In the genomic region with DNA sequence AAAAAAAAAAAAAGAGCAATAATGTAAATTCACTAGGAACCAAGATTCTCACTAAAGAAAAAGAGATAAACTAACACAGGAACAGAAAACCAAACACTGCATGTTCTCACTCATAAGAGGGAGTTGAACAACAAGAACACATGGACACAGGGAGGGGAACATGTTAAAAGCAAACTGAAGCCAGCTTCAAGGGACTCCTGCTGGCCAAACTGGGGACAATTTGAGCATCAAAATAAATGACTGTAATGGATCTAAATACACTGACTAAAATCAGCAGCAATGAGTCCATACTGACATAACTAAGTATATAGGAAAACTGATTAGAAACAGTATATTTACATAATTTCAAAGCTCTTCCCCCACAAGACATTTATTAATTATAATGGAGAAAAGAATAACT, we compare ENCODE assay signal across 12 cellular contexts.
DNase-seq lines count a peak whose midpoint lies in the region; ATAC-seq and TF ChIP-seq lines count a peak whose summit lies in the region.
"Had no signal": no experiment of that assay in that cellular context is flagged by ENCODE, and none has a peak within 500 bp of the region (broad histone marks: within the 10 kb centered on the region; RNA-seq: fewer than 3 reads in every experiment).

No MANE protein-coding gene starts in this region.

- H3F3A ChIP-seq in PC-9 (ENCODE audit: insufficient read depth, low read depth) = peaks cover 7% of the 10 kb centered on the region; the same call in 1 of the 2 replicates

- H2AFZ ChIP-seq in PC-9 = no peak overlapping the region

- no peaks in the 10 kb centered on the region for H3K9me2 ChIP-seq in PC-9 (ENCODE audit: insufficient read depth)

- no peak overlapping the region for H3K27ac Mint-ChIP-seq in CD14-positive monocyte

- no peaks in the 10 kb centered on the region; the same call in 1 of the 2 replicates for H3K9me3 ChIP-seq in PC-9 (ENCODE audit: insufficient read depth, low read depth)
- H3K9me3 ChIP-seq: right atrium auricular region, vagina had no signal

- H3K4me2 ChIP-seq in PC-9 = no peak overlapping the region

- intact Hi-C loops in CD14-positive monocyte (cut with micrococcal nuclease) = no loop called here
- intact Hi-C loops in PC-9 (cut with micrococcal nuclease; ENCODE audit: unreplicated experiment) = no loop called here

- no peak overlapping the region for H3K4me3 Mint-ChIP-seq in CD14-positive monocyte

- H3K4me3 ChIP-seq in PC-9 = no peak overlapping the region
- no peak overlapping the region for H3K4me3 ChIP-seq in foreskin fibroblast (ENCODE audit: low read depth in 1 of 2, low read length in 2 of 2)
- H3K4me3 ChIP-seq: lung, right atrium auricular region, vagina had no signal

- H4K20me1 ChIP-seq in PC-9 (ENCODE audit: insufficient read depth) = peaks cover 18% of the 10 kb centered on the region

- H3K36me3 ChIP-seq in PC-9 (ENCODE audit: low read depth) = peaks cover 32% of the 10 kb centered on the region
- H3K36me3 ChIP-seq: vagina had no signal

- ATAC-seq in GM21786 (IDR thresholded peaks at IDR 0.05; ENCODE audit: unreplicated experiment) (peak; percentile 64), esophagus mucosa (no peak), GM21447 (IDR thresholded peaks at IDR 0.05; ENCODE audit: unreplicated experiment) (no peak)

- POLR2A ChIA-PET in PC-9 (lab: Charles Lee; ENCODE audit: unreplicated experiment) = interaction anchor here (0.6 kb wide), 1 partner anchor 14 kb away, joined by 3 read pairs; no protein-coding TSS in a partner anchor

- H3K79me2 ChIP-seq in PC-9 (ENCODE audit: low read depth) = 0 out of 2 replicates have a peak, but pooled peaks cover 15% of the 10 kb centered on the region

- BruUV-seq in PC-9 (replicated peaks; lab: Mats Ljungman, UMichigan) = no TSS peak

- H3K27ac ChIP-seq in PC-9 = no peak overlapping the region
- H3K27ac ChIP-seq: right atrium auricular region, vagina had no signal

- CTCF ChIA-PET in PC-9 (lab: Charles Lee) = interaction anchor here (0.7 to 1.8 kb wide), 3 partner anchors 21 to 265 kb away, joined by 4 to 8 read pairs (median 5); no protein-coding TSS in a partner anchor

- peak; percentile 31 for TF ChIP-seq CTCF in CD14-positive monocyte (IDR thresholded peaks at IDR 0.05)
- peak; percentile 66 for TF ChIP-seq CTCF in PC-9 (conservative IDR thresholded peaks at IDR 0.05)
- peak; percentile 9 for TF ChIP-seq CTCF in foreskin fibroblast (IDR thresholded peaks at IDR 0.05; ENCODE audit: low read depth, low read length)

- H3K9me3 Mint-ChIP-seq in CD14-positive monocyte = peaks cover 3 to 16% (median 8%) of the 10 kb centered on the region in 7 donors

- peaks cover 6% of the 10 kb centered on the region for H3K4me1 Mint-ChIP-seq in CD14-positive monocyte

- no peak for DNase-seq in CD14-positive monocyte (ENCODE audit: low spot score)
- no peak for DNase-seq in PC-9
- DNase-seq in foreskin fibroblast = no peak
- DNase-seq in activated effector memory CD4-positive, alpha-beta T cell treated with anti-CD3 and anti-CD28 coated beads, Interleukin-2, amount 50 U/mL, for 16 hours = no peak
- no peak for DNase-seq in 8988T
- DNase-seq: NCI-H1436 treated with DMSO at 0.1 percent for 48 hours had no signal

- peaks cover 61 to 62% of the 10 kb centered on the region in 2 donors for H3K36me3 Mint-ChIP-seq in CD14-positive monocyte

- no peaks in the 10 kb centered on the region for H3K4me1 ChIP-seq in PC-9 (replicated peaks; ENCODE audit: insufficient read depth)
- H3K4me1 ChIP-seq: right atrium auricular region, vagina had no signal

- H3K27me3 ChIP-seq in PC-9 (ENCODE audit: insufficient read depth, low read depth) = no peaks in the 10 kb centered on the region
- H3K27me3 ChIP-seq: right atrium auricular region, vagina had no signal

- no peaks in the 10 kb centered on the region for H3K27me3 Mint-ChIP-seq in CD14-positive monocyte (ENCODE audit: low read depth in 3 of 3)

Comparison
In these comparisons a context has a peak if more than half of its experiments do, and no peak if none do; other contexts are left out.
1. CTCF ChIP-seq: peak in every context shown above with its lines; median percentile 66 in PC-9; 31 in CD14-positive monocyte; 9 in foreskin fibroblast.